Comparison of ENCODE assay signal across 2 cellular contexts in genomic region chr15:71302861-71303410, GRCh38.
TF ChIP-seq lines count a peak whose summit lies in the region.

No MANE protein-coding gene starts in this region.

TF ChIP-seq in A549, 52 proteins besides CTCF, POLR2A, EP300 and RAD21 (continued from another document):
- TF ChIP-seq FOSL2 (IDR thresholded peaks at IDR 0.05) = no peak
- no peak for TF ChIP-seq FOSL2 (CRISPR knock-in tag; IDR thresholded peaks at IDR 0.05)

TF ChIP-seq in SK-N-SH treated with all-trans-retinoic acid at 6 μM for 48 hours, 23 proteins besides CTCF, POLR2A, EP300 and RAD21 (continued from another document):
- no peak for TF ChIP-seq CSRNP3 (CRISPR knock-in tag; IDR thresholded peaks at IDR 0.05)
- no peak for TF ChIP-seq ZC3H10 (CRISPR knock-in tag; IDR thresholded peaks at IDR 0.05)
- TF ChIP-seq ARNTL (CRISPR knock-in tag; IDR thresholded peaks at IDR 0.05; ENCODE audit: borderline replicate concordance, low read depth) = no peak
- TF ChIP-seq ZFP3 (CRISPR knock-in tag; IDR thresholded peaks at IDR 0.05) = no peak
